1 cellular context compared by ENCODE assay signal in genomic region chr1:160885080-160885479, GRCh38.
TF ChIP-seq lines count a peak whose summit lies in the region.

Gene ITLN1, minus strand, starts transcription at chr1:160885180. Its CDS starts 303 bp downstream, at chr1:160884877.

TF ChIP-seq in H1, 55 proteins besides CTCF, POLR2A, EP300 and RAD21 (continued from another document):
- TF ChIP-seq ATF2 (IDR thresholded peaks at IDR 0.05; ENCODE audit: low read length) (no peak), USF2 (IDR thresholded peaks at IDR 0.05; ENCODE audit: low read length) (no peak)
